10 cellular contexts compared by ENCODE assay signal in genomic region chr10:47257396-47258120, GRCh38. TPM values are rescaled to one million over a fixed set of nuclear protein-coding genes. Genes with fewer than 3 reads are reported as not detected.
DNase-seq lines count a peak whose midpoint lies in the region; ATAC-seq and TF ChIP-seq lines count a peak whose summit lies in the region.
"Had no signal": no experiment of that assay in that cellular context is flagged by ENCODE, and none has a peak within 500 bp of the region (broad histone marks: within the 10 kb centered on the region; RNA-seq: fewer than 3 reads in every experiment).

No MANE protein-coding gene starts in this region.

- H3K4me3 Mint-ChIP-seq in activated T-cell treated with anti-CD3 and anti-CD28 coated beads, Interleukin-2, amount 50 U/mL, for 24 hours, result peak overlapping the region; percentile 52
- H3K4me3 Mint-ChIP-seq in stimulated activated naive B cell treated with anti-CD40 and anti-IgM and Interleukin-4, amounts not matched to agents 10 μg/mL and 1 μg/mL and 100 μg/mL, for 72 hours, result no peak overlapping the region

- POLR2A ChIA-PET in PC-3 (lab: Charles Lee; ENCODE audit: unreplicated experiment), result no interaction called here

- no peak for ATAC-seq in PC-3
- ATAC-seq in stimulated activated naive B cell treated with anti-CD40 and anti-IgM and Interleukin-4, amounts not matched to agents 10 μg/mL and 1 μg/mL and 100 μg/mL, for 72 hours (replicated peaks), result peak; percentile 38 to 43

- H3K4me3 ChIP-seq in PC-3 (ENCODE audit: low read length), result no peak overlapping the region
- H3K4me3 ChIP-seq in choroid plexus epithelial cell (ENCODE audit: low read depth, low read length), result no peak overlapping the region

- no peaks in the 10 kb centered on the region for H3K27me3 Mint-ChIP-seq in activated T-cell treated with anti-CD3 and anti-CD28 coated beads, Interleukin-2, amount 50 U/mL, for 24 hours
- no peaks in the 10 kb centered on the region for H3K27me3 Mint-ChIP-seq in stimulated activated naive B cell treated with anti-CD40 and anti-IgM and Interleukin-4, amounts not matched to agents 10 μg/mL and 1 μg/mL and 100 μg/mL, for 72 hours

- intact Hi-C loops in PC-3 (cut with micrococcal nuclease), result no loop called here

- no peak overlapping the region for H3K27ac ChIP-seq in PC-3 (ENCODE audit: low read length)
- H3K27ac ChIP-seq in caudate nucleus (ENCODE audit: low read depth, low read length), result no peak overlapping the region

- no peak overlapping the region for H3K4me2 ChIP-seq in PC-3 (ENCODE audit: low read length)

- no peaks in the 10 kb centered on the region for H4K20me1 ChIP-seq in PC-3 (ENCODE audit: low read length)

- BruUV-seq in PC-3 (replicated peaks; lab: Mats Ljungman, UMichigan), result no TSS peak

- H2AFZ ChIP-seq in PC-3 (ENCODE audit: low read length), result no peak overlapping the region

- peaks cover 7% of the 10 kb centered on the region for H3K36me3 Mint-ChIP-seq in activated T-cell treated with anti-CD3 and anti-CD28 coated beads, Interleukin-2, amount 50 U/mL, for 24 hours (ENCODE audit: low read depth)
- H3K36me3 Mint-ChIP-seq in stimulated activated naive B cell treated with anti-CD40 and anti-IgM and Interleukin-4, amounts not matched to agents 10 μg/mL and 1 μg/mL and 100 μg/mL, for 72 hours, result peaks cover 0 to 2% of the 10 kb centered on the region in 2 donors

- no peaks in the 10 kb centered on the region for H3K9me2 ChIP-seq in PC-3 (replicated peaks; ENCODE audit: low read length)

- no peak for TF ChIP-seq CTCF in PC-3 (conservative IDR thresholded peaks at IDR 0.05; ENCODE audit: low read depth, low read length)
- no peak for TF ChIP-seq CTCF in choroid plexus epithelial cell (conservative IDR thresholded peaks at IDR 0.05; ENCODE audit: low read depth, low read length)

- H3K27me3 ChIP-seq in PC-3 (ENCODE audit: low read length), result peaks cover 13% of the 10 kb centered on the region; the same call in 1 of the 2 replicates

- H3K9ac ChIP-seq in PC-3 (ENCODE audit: low read length), result no peak overlapping the region

- no peaks in the 10 kb centered on the region for H3K36me3 ChIP-seq in PC-3 (ENCODE audit: low read depth, low read length)

- no peaks in the 10 kb centered on the region for H3F3A ChIP-seq in PC-3 (ENCODE audit: low read length, unreplicated experiment)

- no peaks in the 10 kb centered on the region for H3K4me1 ChIP-seq in PC-3 (ENCODE audit: insufficient read depth, low read length)

- peaks cover 12% of the 10 kb centered on the region for H3K9me3 Mint-ChIP-seq in activated T-cell treated with anti-CD3 and anti-CD28 coated beads, Interleukin-2, amount 50 U/mL, for 24 hours
- no peaks in the 10 kb centered on the region for H3K9me3 Mint-ChIP-seq in stimulated activated naive B cell treated with anti-CD40 and anti-IgM and Interleukin-4, amounts not matched to agents 10 μg/mL and 1 μg/mL and 100 μg/mL, for 72 hours

- H3K27ac Mint-ChIP-seq in activated T-cell treated with anti-CD3 and anti-CD28 coated beads, Interleukin-2, amount 50 U/mL, for 24 hours, result peak overlapping the region; percentile 90
- peak overlapping the region; percentile 75 for H3K27ac Mint-ChIP-seq in stimulated activated naive B cell treated with anti-CD40 and anti-IgM and Interleukin-4, amounts not matched to agents 10 μg/mL and 1 μg/mL and 100 μg/mL, for 72 hours

- DNase-seq in activated T-cell treated with anti-CD3 and anti-CD28 coated beads, Interleukin-2, amount 50 U/mL, for 24 hours, result no peak
- no peak for DNase-seq in activated T-cell treated with anti-CD3 and anti-CD28 coated beads for 4 hours
- peak; percentile 10 for DNase-seq in PC-3
- DNase-seq in choroid plexus epithelial cell (ENCODE audit: low read depth), result peak; percentile 89
- DNase-seq in stimulated activated naive B cell treated with anti-CD40 and anti-IgM and Interleukin-4, amounts not matched to agents 10 μg/mL and 1 μg/mL and 100 μg/mL, for 72 hours, result no peak
- DNase-seq in caudate nucleus (lab: John Stamatoyannopoulos, UW), result no peak
- no peak for DNase-seq in COLO668 (lab: John Stamatoyannopoulos, UW; ENCODE audit: unreplicated experiment)
- no peak for DNase-seq in NCI-H526 treated with DMSO at 0.1 percent for 48 hours (lab: John Stamatoyannopoulos, UW)
- DNase-seq: NCI-H510A; stimulated activated CD4-positive, alpha-beta T cell treated with anti-CD3 and anti-CD28 coated beads, Interleukin-2, amount 100 ng/mL, for 48 hours had no signal

- CTCF ChIA-PET in PC-3 (lab: Charles Lee), result no interaction called here

- H3K9me3 ChIP-seq in PC-3 (ENCODE audit: low read length), result no peaks in the 10 kb centered on the region

- H3K79me2 ChIP-seq in PC-3 (ENCODE audit: low read length), result no peaks in the 10 kb centered on the region

- peaks cover 84% of the 10 kb centered on the region for H3K4me1 Mint-ChIP-seq in activated T-cell treated with anti-CD3 and anti-CD28 coated beads, Interleukin-2, amount 50 U/mL, for 24 hours (ENCODE audit: low read depth)
- H3K4me1 Mint-ChIP-seq in stimulated activated naive B cell treated with anti-CD40 and anti-IgM and Interleukin-4, amounts not matched to agents 10 μg/mL and 1 μg/mL and 100 μg/mL, for 72 hours, result peaks cover 43 to 70% of the 10 kb centered on the region in 2 donors

RNA-seq across cellular contexts. Expression of gene GDF10, which starts 42.4 kb away (rescaled TPM):
- not detected in 2 replicates for total RNA-seq in PC-3 (2014; rRNA removed)

Comparison
In these comparisons a context has a peak if more than half of its experiments do, and no peak if none do; other contexts are left out.
1. DNase-seq: peak in PC-3 (single experiment) and choroid plexus epithelial cell (single experiment); none in activated T-cell treated with anti-CD3 and anti-CD28 coated beads, Interleukin-2, amount 50 U/mL, for 24 hours (single experiment), activated T-cell treated with anti-CD3 and anti-CD28 coated beads for 4 hours (single experiment), stimulated activated naive B cell treated with anti-CD40 and anti-IgM and Interleukin-4, amounts not matched to agents 10 μg/mL and 1 μg/mL and 100 μg/mL, for 72 hours (single experiment), caudate nucleus (0 of 61), COLO668 (single experiment) and NCI-H526 treated with DMSO at 0.1 percent for 48 hours (single experiment).